In genomic region chr22:15642288-15642861, GRCh38 we compare ENCODE assay signal across 4 cellular contexts. TPM values are rescaled to one million over a fixed set of nuclear protein-coding genes. Genes with fewer than 3 reads are reported as not detected.
"Had no signal": no experiment of that assay in that cellular context is flagged by ENCODE, and none has a peak within 500 bp of the region (broad histone marks: within the 10 kb centered on the region; RNA-seq: fewer than 3 reads in every experiment).

No MANE protein-coding gene starts in this region.

RNA-seq across cellular contexts. Expression of gene POTEH, which starts 47.5 kb away (rescaled TPM):
- total RNA-seq: LHCN-M2, MCF 10A, PC-3, SJCRH30 had no signal
